ENCODE assay signal across 18 cellular contexts in the genomic region with DNA sequence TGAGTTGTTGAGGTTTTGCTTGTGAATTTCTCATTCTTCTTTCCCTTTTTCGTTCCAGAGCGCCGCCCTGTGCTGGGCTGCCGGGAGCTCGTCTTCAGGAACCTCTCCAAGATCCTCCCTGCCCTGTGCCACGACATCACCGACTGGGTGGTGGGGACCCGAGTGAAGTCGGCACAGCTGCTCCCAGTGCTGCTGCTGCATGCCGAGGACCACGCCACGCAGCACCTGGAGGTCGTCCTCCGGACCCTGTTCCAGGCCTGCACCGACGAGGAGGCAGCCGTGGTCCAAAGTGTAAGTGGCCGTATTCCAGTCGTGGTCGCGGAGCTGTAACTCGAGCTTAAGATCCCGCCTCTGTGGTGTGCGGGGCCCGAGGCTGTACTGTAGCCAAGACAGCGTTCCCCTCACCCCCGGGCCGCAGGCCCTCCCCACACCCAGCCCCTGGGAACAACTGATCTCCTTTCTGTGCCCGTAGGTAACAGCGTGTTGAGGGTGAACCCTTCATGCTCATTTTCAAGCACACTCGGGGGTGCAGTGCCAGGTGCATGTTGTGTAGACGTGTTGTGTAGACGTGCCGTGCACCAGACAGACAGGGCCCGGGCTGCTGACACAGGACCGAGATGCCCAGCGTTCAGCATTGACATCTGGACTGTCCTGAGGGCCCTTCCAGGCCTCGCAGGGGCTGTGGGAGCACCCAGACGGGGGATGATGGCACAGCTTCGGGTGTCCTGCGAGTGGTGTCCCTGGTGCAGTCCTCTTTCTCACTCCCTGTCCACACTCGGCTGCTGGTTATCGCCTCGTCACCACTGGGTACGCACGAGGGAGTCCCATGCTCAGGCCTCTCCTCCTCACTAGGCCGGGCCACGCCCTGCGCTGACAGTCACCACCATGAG. TPM values are rescaled to one million over a fixed set of nuclear protein-coding genes. Genes with fewer than 3 reads are reported as not detected.
A peak's percentile ranks its signal among the peaks of the same experiment; 100 is the strongest.
DNase-seq lines count a peak whose midpoint lies in the region; ATAC-seq and TF ChIP-seq lines count a peak whose summit lies in the region.
"Had no signal": no experiment of that assay in that cellular context is flagged by ENCODE, and none has a peak within 500 bp of the region (broad histone marks: within the 10 kb centered on the region; RNA-seq: fewer than 3 reads in every experiment).

No MANE protein-coding gene starts in this region.

- TF ChIP-seq CTCF in chondrocyte (IDR thresholded peaks at IDR 0.05) (no peak), osteoblast (IDR thresholded peaks at IDR 0.05; ENCODE audit: extremely low read depth, low read depth, low read length) (no peak)

- H3K27ac ChIP-seq in osteoblast (ENCODE audit: low read depth, low read length) (no peak overlapping the region), caudate nucleus (ENCODE audit: low read depth, low read length) (no peak overlapping the region)
- H3K27ac ChIP-seq: HL-60 had no signal

- H3K36me3 Mint-ChIP-seq in chondrocyte (ENCODE audit: low read depth) = peaks cover 23% of the 10 kb centered on the region

- H3K9me3 ChIP-seq in osteoblast (ENCODE audit: low read depth, low read length) = no peaks in the 10 kb centered on the region
- H3K9me3 ChIP-seq: BE2C, MG63 had no signal

- H3K27me3 Mint-ChIP-seq in chondrocyte (ENCODE audit: low read depth) = no peaks in the 10 kb centered on the region

- H3K36me3 ChIP-seq in osteoblast (ENCODE audit: insufficient read depth, low read length) = peaks cover 18% of the 10 kb centered on the region

- peaks cover 3% of the 10 kb centered on the region for H4K20me1 ChIP-seq in osteoblast (ENCODE audit: insufficient read depth, low read length)

- no peaks in the 10 kb centered on the region for H3K27me3 ChIP-seq in osteoblast (ENCODE audit: insufficient read depth, low read length)
- H3K27me3 ChIP-seq: BE2C, MG63 had no signal

- intact Hi-C loops in cardiac septum (cut with DNase I) (no loop called here), left ventricle myocardium superior (cut with micrococcal nuclease) (no loop called here)

- no peaks in the 10 kb centered on the region for H3K4me1 Mint-ChIP-seq in chondrocyte (ENCODE audit: low read depth)

- no peak overlapping the region for H3K4me2 ChIP-seq in osteoblast (ENCODE audit: insufficient read depth, low read length)

- H3K27ac Mint-ChIP-seq in chondrocyte (ENCODE audit: unreplicated experiment) = no peak overlapping the region

- no peak overlapping the region for H3K4me3 ChIP-seq in osteoblast (ENCODE audit: insufficient read depth, low read length)
- H3K4me3 ChIP-seq: K562, MG63 had no signal

- peaks cover 5% of the 10 kb centered on the region for H3K79me2 ChIP-seq in osteoblast (ENCODE audit: insufficient read depth, low read length)

- no peak overlapping the region for H3K4me3 Mint-ChIP-seq in chondrocyte (ENCODE audit: unreplicated experiment)

- H2AFZ ChIP-seq in osteoblast (ENCODE audit: low read length) = no peak overlapping the region

- no peaks in the 10 kb centered on the region for H3K9me3 Mint-ChIP-seq in chondrocyte (ENCODE audit: low read depth)

- DNase-seq in cardiac septum (ENCODE audit: low spot score) = peak; percentile 73
- no peak for DNase-seq in left ventricle myocardium superior
- DNase-seq in chondrocyte (ENCODE audit: low spot score) = peak; percentile 86
- DNase-seq in osteoblast (ENCODE audit: insufficient read length, low spot score, missing footprints) = peak; percentile 68
- DNase-seq in NCI-H774 (lab: John Stamatoyannopoulos, UW) = no peak
- DNase-seq in caudate nucleus (lab: John Stamatoyannopoulos, UW) = no peak
- DNase-seq: BE2C, DMS79, MG63, NCI-H1417 treated with DMSO at 0.1 percent for 48 hours, NCI-H187, NCI-H446, NCI-H526, SIG-M5 had no signal

- ATAC-seq in left ventricle myocardium superior = no peak
- ATAC-seq in HG03342 (IDR thresholded peaks at IDR 0.05; ENCODE audit: unreplicated experiment) = no peak
- ATAC-seq: HepG2, K562 had no signal

- H3K4me1 ChIP-seq in osteoblast (ENCODE audit: insufficient read depth, low read length) = no peaks in the 10 kb centered on the region
- H3K4me1 ChIP-seq: BE2C had no signal

RNA-seq across cellular contexts. Expression of a gene that starts 27.7 kb away (rescaled TPM):
- total RNA-seq in cardiac septum (13.5 TPM), left ventricle myocardium superior (16.5 TPM), chondrocyte (7.7 to 8.6 TPM (median 7.9 TPM) in 3 replicates), osteoblast (5.9 and 6.5 TPM in 2 replicates)

RNA-seq across cellular contexts. Expression of a gene that starts 28.3 kb away (rescaled TPM):
- total RNA-seq in cardiac septum (22.1 TPM), left ventricle myocardium superior (22.8 TPM), chondrocyte (15.3 to 23.2 TPM (median 16.6 TPM) in 3 replicates), osteoblast (19.7 and 22.4 TPM in 2 replicates)

Comparison
In these comparisons a context has a peak if more than half of its experiments do, and no peak if none do; other contexts are left out.
1. DNase-seq: peak in cardiac septum (single experiment), chondrocyte (single experiment) and osteoblast (single experiment); none in left ventricle myocardium superior (single experiment), NCI-H774 (single experiment) and caudate nucleus (0 of 61).